In the genomic region with DNA sequence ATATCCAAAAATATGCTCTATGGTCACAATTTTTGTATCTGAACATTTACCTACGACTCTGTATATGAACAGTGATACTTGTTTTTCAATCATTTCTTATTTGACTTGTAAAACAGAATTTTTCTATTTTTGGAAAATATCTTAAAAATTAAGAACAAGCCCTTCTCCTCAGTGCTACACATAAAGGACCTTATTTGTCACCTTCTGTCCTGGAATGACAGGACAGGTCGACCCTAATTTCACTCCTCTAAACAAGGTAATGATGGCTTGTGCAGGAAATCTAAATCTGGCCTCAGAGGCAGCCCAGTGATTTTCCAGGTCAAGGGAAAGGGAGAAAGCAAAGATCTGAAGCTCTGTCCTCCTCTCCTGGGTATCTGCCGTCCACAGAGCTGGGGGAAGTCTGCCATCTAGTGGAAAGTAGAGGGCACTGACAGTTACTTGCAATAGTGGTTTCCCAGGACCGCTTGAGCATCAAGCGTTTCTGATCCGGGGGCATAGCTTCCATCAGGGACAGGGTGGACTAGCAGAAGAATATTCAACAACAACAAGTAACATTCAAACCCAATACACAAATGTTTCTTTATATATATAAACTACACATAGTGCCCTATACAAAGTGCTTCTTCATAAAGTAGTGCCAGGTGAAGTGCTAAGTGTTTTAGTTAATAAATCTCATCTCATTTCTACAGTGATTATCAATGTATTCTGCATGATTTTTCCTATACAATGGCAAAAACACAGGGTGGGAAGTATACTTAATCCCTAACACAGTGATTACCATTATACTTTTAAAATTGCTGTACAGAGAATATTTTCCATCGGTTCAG, we compare ENCODE assay signal across 8 cellular contexts.
DNase-seq lines count a peak whose midpoint lies in the region; TF ChIP-seq lines count a peak whose summit lies in the region.

No MANE protein-coding gene starts in this region.

- H3K4me1 Mint-ChIP-seq in HFFc6 (ENCODE audit: low read depth) (peaks cover 17% of the 10 kb centered on the region), progenitor cell of endocrine pancreas (ENCODE audit: low read depth) (peaks cover 7% of the 10 kb centered on the region)
- no peaks in the 10 kb centered on the region for H3K4me1 Mint-ChIP-seq in activated naive CD4-positive, alpha-beta T cell treated with anti-CD3 and anti-CD28 coated beads, Interleukin-2, amount 10 ng/mL, durations not matched to agents 7 days and 5 days

- H3K27me3 ChIP-seq in SK-N-SH (ENCODE audit: insufficient read depth) (no peaks in the 10 kb centered on the region), vagina (no peaks in the 10 kb centered on the region)

- H3K4me1 ChIP-seq in SK-N-SH (ENCODE audit: control insufficient read depth in 1 of 2, insufficient read depth in 2 of 2, low read depth in 1 of 2, low read length in 1 of 2) (no peaks in the 10 kb centered on the region), vagina (no peaks in the 10 kb centered on the region)

- no peaks in the 10 kb centered on the region for H4K20me1 ChIP-seq in SK-N-SH (ENCODE audit: insufficient read depth)

- H3K4me2 ChIP-seq in SK-N-SH: no peak overlapping the region

- TF ChIP-seq CTCF in GM12865 (IDR thresholded peaks at IDR 0.05; ENCODE audit: insufficient read depth, low read depth, low read length, missing control alignments) (peak; percentile 84), HFFc6 (IDR thresholded peaks at IDR 0.05) (peak; percentile 97), SK-N-SH (IDR thresholded peaks at IDR 0.05) (peak; percentile 89), progenitor cell of endocrine pancreas (IDR thresholded peaks at IDR 0.05; ENCODE audit: unreplicated experiment) (peak; percentile 90), vagina (IDR thresholded peaks at IDR 0.05) (peak; percentile 88 to 93 (median 91))

- no peak overlapping the region for H3K9ac ChIP-seq in SK-N-SH

- H3K9me3 Mint-ChIP-seq in HFFc6 (no peaks in the 10 kb centered on the region), progenitor cell of endocrine pancreas (ENCODE audit: low read depth) (no peaks in the 10 kb centered on the region)
- no peaks in the 10 kb centered on the region for H3K9me3 Mint-ChIP-seq in activated naive CD4-positive, alpha-beta T cell treated with anti-CD3 and anti-CD28 coated beads, Interleukin-2, amount 10 ng/mL, durations not matched to agents 7 days and 5 days

- H3K36me3 Mint-ChIP-seq in HFFc6 (ENCODE audit: low read depth) (no peaks in the 10 kb centered on the region), progenitor cell of endocrine pancreas (ENCODE audit: insufficient read depth) (no peaks in the 10 kb centered on the region)
- no peaks in the 10 kb centered on the region for H3K36me3 Mint-ChIP-seq in activated naive CD4-positive, alpha-beta T cell treated with anti-CD3 and anti-CD28 coated beads, Interleukin-2, amount 10 ng/mL, durations not matched to agents 7 days and 5 days

- no peaks in the 10 kb centered on the region for H3K9me2 ChIP-seq in SK-N-SH

- WGBS in SK-N-SH (ENCODE audit: low lambda C conversion rate): 9% methylated on average over 6 of the region's 7 CpGs

- peaks cover 0 to 7% of the 10 kb centered on the region in 2 experiments for H3K36me3 ChIP-seq in SK-N-SH (replicated peaks in 1 of 2; ENCODE audit: control insufficient read depth in 1 of 2, insufficient read depth in 2 of 2, low read length in 1 of 2)
- H3K36me3 ChIP-seq in vagina: no peaks in the 10 kb centered on the region

- no peaks in the 10 kb centered on the region for H3F3A ChIP-seq in SK-N-SH (replicated peaks; ENCODE audit: insufficient read depth)

- H3K4me3 ChIP-seq in GM12865 (ENCODE audit: low read depth, low read length) (no peak overlapping the region), SK-N-SH (ENCODE audit: low read depth in 2 of 2, low read length in 1 of 2) (no peak overlapping the region; a peak in 1 of 4 replicates), vagina (no peak overlapping the region)

- no peak for TF ChIP-seq POLR2A in vagina (IDR thresholded peaks at IDR 0.05)

- no peaks in the 10 kb centered on the region for H3K79me2 ChIP-seq in SK-N-SH (ENCODE audit: insufficient read depth)

- no peaks in the 10 kb centered on the region for H3K9me3 ChIP-seq in SK-N-SH
- H3K9me3 ChIP-seq in vagina: no peaks in the 10 kb centered on the region

- peaks cover 14% of the 10 kb centered on the region for H3K27me3 Mint-ChIP-seq in HFFc6 (ENCODE audit: insufficient read depth)
- peaks cover 17% of the 10 kb centered on the region for H3K27me3 Mint-ChIP-seq in activated naive CD4-positive, alpha-beta T cell treated with anti-CD3 and anti-CD28 coated beads, Interleukin-2, amount 10 ng/mL, durations not matched to agents 7 days and 5 days
- H3K27me3 Mint-ChIP-seq in progenitor cell of endocrine pancreas: peaks cover 44% of the 10 kb centered on the region

- POLR2A ChIA-PET in SK-N-SH (lab: Yijun Ruan, JAX): interaction anchor here (0.6 to 2.1 kb wide), 2 partner anchors 342 to 344 kb away, joined by 3 to 6 read pairs; no protein-coding TSS in a partner anchor

- H3K27ac Mint-ChIP-seq in HFFc6: no peak overlapping the region
- H3K27ac Mint-ChIP-seq in activated naive CD4-positive, alpha-beta T cell treated with anti-CD3 and anti-CD28 coated beads, Interleukin-2, amount 10 ng/mL, durations not matched to agents 7 days and 5 days: no peak overlapping the region
- no peak overlapping the region for H3K27ac Mint-ChIP-seq in progenitor cell of endocrine pancreas

- no peak overlapping the region for H2AFZ ChIP-seq in SK-N-SH (ENCODE audit: low read depth)

- TF ChIP-seq RAD21 in SK-N-SH (IDR thresholded peaks at IDR 0.05; ENCODE audit: low read length): peak; percentile 100

- DNase-seq in GM12865 (ENCODE audit: low read depth) (peak; percentile 82), HFFc6 (peak; percentile 60), MV-4-11 (lab: John Stamatoyannopoulos, UW) (peak; percentile 52), SK-N-SH (peak; percentile 79), head of caudate nucleus (peak; percentile 16 to 89 (median 70)), progenitor cell of endocrine pancreas (ENCODE audit: low spot score, unreplicated experiment) (peak; percentile 47), vagina (ENCODE audit: extremely low spot score in 2 of 2) (peak in 1 of 2 donors; percentile 91)
- peak; percentile 74 for DNase-seq in activated naive CD4-positive, alpha-beta T cell treated with anti-CD3 and anti-CD28 coated beads, Interleukin-2, amount 10 ng/mL, durations not matched to agents 7 days and 5 days

- no peak overlapping the region for H3K27ac ChIP-seq in SK-N-SH (ENCODE audit: low read depth in 2 of 2, low read length in 1 of 2)
- no peak overlapping the region for H3K27ac ChIP-seq in vagina

- CTCF ChIA-PET in SK-N-SH (lab: Yijun Ruan, JAX): interaction anchor here (0.5 to 16.0 kb wide), 68 partner anchors 8 to 524 kb away, joined by 3 to 597 read pairs (median 4); partner anchors contain the start of gene SLC25A24
- CTCF ChIA-PET in activated naive CD4-positive, alpha-beta T cell treated with anti-CD3 and anti-CD28 coated beads, Interleukin-2, amount 10 ng/mL, durations not matched to agents 7 days and 5 days (lab: Charles Lee): interaction anchor here (0.6 to 8.6 kb wide), 31 partner anchors 12 to 374 kb away, joined by 3 to 249 read pairs (median 3); partner anchors contain the start of gene VAV3

- TF ChIP-seq EP300 in SK-N-SH (IDR thresholded peaks at IDR 0.05; ENCODE audit: borderline replicate concordance in 1 of 2, low read depth in 1 of 2, low read length in 1 of 2): no peak

- intact Hi-C loops in head of caudate nucleus (cut with DNase I) (loop anchor here (2.0 kb wide), 1 partner anchor 343 kb away; no protein-coding TSS in a partner anchor), vagina (cut with DNase I) (loop anchor here (2.0 kb wide), 1 partner anchor 343 kb away; no protein-coding TSS in a partner anchor)

- H3K4me3 Mint-ChIP-seq in HFFc6 (no peak overlapping the region), progenitor cell of endocrine pancreas (ENCODE audit: low read depth) (no peak overlapping the region)
- H3K4me3 Mint-ChIP-seq in activated naive CD4-positive, alpha-beta T cell treated with anti-CD3 and anti-CD28 coated beads, Interleukin-2, amount 10 ng/mL, durations not matched to agents 7 days and 5 days: no peak overlapping the region

TF ChIP-seq in SK-N-SH, 30 proteins besides CTCF, POLR2A, EP300 and RAD21:
- TF ChIP-seq SMC3 (IDR thresholded peaks at IDR 0.05; ENCODE audit: low read depth, low read length) (peak; percentile 99), MXI1 (IDR thresholded peaks at IDR 0.05; ENCODE audit: low read depth, low read length) (no peak), MEF2A (IDR thresholded peaks at IDR 0.05; ENCODE audit: borderline replicate concordance, low read depth) (no peak), NFIC (IDR thresholded peaks at IDR 0.05; ENCODE audit: borderline replicate concordance) (no peak)
- TF ChIP-seq, protein P1, sequence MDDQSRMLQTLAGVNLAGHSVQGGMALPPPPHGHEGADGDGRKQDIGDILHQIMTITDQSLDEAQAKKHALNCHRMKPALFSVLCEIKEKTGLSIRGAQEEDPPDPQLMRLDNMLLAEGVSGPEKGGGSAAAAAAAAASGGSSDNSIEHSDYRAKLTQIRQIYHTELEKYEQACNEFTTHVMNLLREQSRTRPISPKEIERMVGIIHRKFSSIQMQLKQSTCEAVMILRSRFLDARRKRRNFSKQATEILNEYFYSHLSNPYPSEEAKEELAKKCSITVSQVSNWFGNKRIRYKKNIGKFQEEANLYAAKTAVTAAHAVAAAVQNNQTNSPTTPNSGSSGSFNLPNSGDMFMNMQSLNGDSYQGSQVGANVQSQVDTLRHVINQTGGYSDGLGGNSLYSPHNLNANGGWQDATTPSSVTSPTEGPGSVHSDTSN (IDR thresholded peaks at IDR 0.05): no peak
